ENCODE assay signal across 1 cellular context in genomic region chr6:41771058-41771983, GRCh38.
TF ChIP-seq lines count a peak whose summit lies in the region.

No MANE protein-coding gene starts in this region.

TF ChIP-seq in K562, 482 proteins besides CTCF, POLR2A, EP300 and RAD21:
- TF ChIP-seq POLR2G (IDR thresholded peaks at IDR 0.05; ENCODE audit: low read depth, low read length) (0 out of 2 replicates have a peak, but pooled peaks have one; percentile 3), RBFOX2 (IDR thresholded peaks at IDR 0.05; ENCODE audit: low read depth, low read length) (0 out of 2 replicates have a peak, but pooled peaks have one; percentile 20), SOX6 (IDR thresholded peaks at IDR 0.05) (no peak)
TF ChIP-seq in K562: peak in this region for 2.
